ENCODE assay signal across 19 cellular contexts in genomic region chr11:106400949-106401545, GRCh38.
DNase-seq lines count a peak whose midpoint lies in the region; ATAC-seq and TF ChIP-seq lines count a peak whose summit lies in the region.
"Had no signal": no experiment of that assay in that cellular context is flagged by ENCODE, and none has a peak within 500 bp of the region (broad histone marks: within the 10 kb centered on the region; RNA-seq: fewer than 3 reads in every experiment).

No MANE protein-coding gene starts in this region.

- H3K36me3 ChIP-seq in Panc1 (ENCODE audit: control insufficient read depth, insufficient read depth, low read length) (no peaks in the 10 kb centered on the region), mesenchymal stem cell (ENCODE audit: control insufficient read depth in 1 of 2, insufficient read depth in 2 of 2, low read depth in 1 of 2, low read length in 2 of 2) (no peaks in the 10 kb centered on the region), PC-3 (ENCODE audit: low read depth, low read length) (peaks cover 7% of the 10 kb centered on the region; the same call in 1 of the 2 replicates)

- no peaks in the 10 kb centered on the region for H3K27me3 Mint-ChIP-seq in chondrocyte (ENCODE audit: low read depth)
- H3K27me3 Mint-ChIP-seq: CD8-positive, alpha-beta memory T cell had no signal

- BruUV-seq in Panc1 (replicated peaks; lab: Mats Ljungman, UMichigan) (no TSS peak), PC-3 (replicated peaks; lab: Mats Ljungman, UMichigan) (no TSS peak)

- TF ChIP-seq CTCF in AG10803 (conservative IDR thresholded peaks at IDR 0.05; ENCODE audit: low read length) (no peak), Panc1 (IDR thresholded peaks at IDR 0.05) (no peak), PC-3 (conservative IDR thresholded peaks at IDR 0.05; ENCODE audit: low read depth, low read length) (no peak), chondrocyte (IDR thresholded peaks at IDR 0.05) (no peak)

- no peak overlapping the region for H2BK5ac ChIP-seq in mesenchymal stem cell (ENCODE audit: low read depth, low read length, poor library complexity, severe bottlenecking)

- no peaks in the 10 kb centered on the region for H3K36me3 Mint-ChIP-seq in chondrocyte (ENCODE audit: low read depth)
- H3K36me3 Mint-ChIP-seq: CD8-positive, alpha-beta memory T cell had no signal

- H3K23ac ChIP-seq in mesenchymal stem cell (ENCODE audit: low read length in 2 of 2), result no peak overlapping the region

- ATAC-seq in Panc1, result no peak
- ATAC-seq in PC-3, result no peak

- H2BK15ac ChIP-seq in mesenchymal stem cell (ENCODE audit: low read depth, poor library complexity, severe bottlenecking), result no peak overlapping the region

- in situ Hi-C loops in Panc1 (cut with HindIII; ENCODE audit: low pct_unique_long_range_greater_than_20kb, low sequenced_read_pairs), result no loop called here

- H2BK120ac ChIP-seq in mesenchymal stem cell (ENCODE audit: low read depth, low read length), result no peak overlapping the region

- no peaks in the 10 kb centered on the region for H4K20me1 ChIP-seq in PC-3 (ENCODE audit: low read length)

- no peak overlapping the region for H3K18ac ChIP-seq in mesenchymal stem cell (ENCODE audit: low read depth in 1 of 2, low read length in 2 of 2)

- H3K4me2 ChIP-seq in mesenchymal stem cell (ENCODE audit: low read length, poor library complexity, severe bottlenecking), result no peak overlapping the region
- H3K4me2 ChIP-seq in PC-3 (ENCODE audit: low read length), result no peak overlapping the region

- peak overlapping the region; percentile 3; the same call in 1 of the 2 replicates for H3K27ac ChIP-seq in Panc1 (ENCODE audit: low read length)
- no peak overlapping the region for H3K27ac ChIP-seq in mesenchymal stem cell (ENCODE audit: low read length, poor library complexity, severe bottlenecking)
- H3K27ac ChIP-seq in PC-3 (ENCODE audit: low read length), result no peak overlapping the region
- H3K27ac ChIP-seq: SK-N-MC had no signal

- H3K4me3 Mint-ChIP-seq in chondrocyte (ENCODE audit: unreplicated experiment), result no peak overlapping the region
- H3K4me3 Mint-ChIP-seq: CD8-positive, alpha-beta memory T cell; H9 had no signal

- H3K9ac ChIP-seq in mesenchymal stem cell (ENCODE audit: low read length) (peak overlapping the region; percentile 40), PC-3 (ENCODE audit: low read length) (no peak overlapping the region)

- H2BK12ac ChIP-seq in mesenchymal stem cell (ENCODE audit: low read length in 2 of 2), result no peak overlapping the region

- no peak overlapping the region for H4K8ac ChIP-seq in mesenchymal stem cell (ENCODE audit: low read length)

- H3K14ac ChIP-seq in mesenchymal stem cell (ENCODE audit: low read length in 2 of 2), result no peak overlapping the region

- no peaks in the 10 kb centered on the region for H3K27me3 ChIP-seq in Panc1 (ENCODE audit: control insufficient read depth, insufficient read depth, low read length)
- no peaks in the 10 kb centered on the region for H3K27me3 ChIP-seq in mesenchymal stem cell (ENCODE audit: control insufficient read depth in 1 of 2, insufficient read depth in 1 of 2, low read length in 2 of 2)
- no peaks in the 10 kb centered on the region for H3K27me3 ChIP-seq in PC-3 (ENCODE audit: low read length)

- no peaks in the 10 kb centered on the region for H3K79me1 ChIP-seq in mesenchymal stem cell (replicated peaks; ENCODE audit: low read length, poor library complexity, severe bottlenecking)

- 79% methylated on average over 5 of the region's 5 CpGs for WGBS in mesenchymal stem cell

- H3K27ac Mint-ChIP-seq in chondrocyte (ENCODE audit: unreplicated experiment), result no peak overlapping the region
- H3K27ac Mint-ChIP-seq: CD8-positive, alpha-beta memory T cell; H9 had no signal

- CTCF ChIA-PET in Panc1 (lab: Charles Lee) (no interaction called here), PC-3 (lab: Charles Lee) (no interaction called here)

- peaks cover 40% of the 10 kb centered on the region for H3K4me1 Mint-ChIP-seq in chondrocyte (ENCODE audit: low read depth)
- H3K4me1 Mint-ChIP-seq: CD8-positive, alpha-beta memory T cell had no signal

- no peaks in the 10 kb centered on the region for H3K79me2 ChIP-seq in PC-3 (ENCODE audit: low read length)

- peaks cover 3% of the 10 kb centered on the region for H3K9me3 Mint-ChIP-seq in chondrocyte (ENCODE audit: low read depth)

- intact Hi-C loops in Panc1 (cut with micrococcal nuclease; ENCODE audit: unreplicated experiment), result no loop called here
- intact Hi-C loops in PC-3 (cut with micrococcal nuclease), result no loop called here

- H2AFZ ChIP-seq in mesenchymal stem cell (ENCODE audit: low read depth, low read length) (no peak overlapping the region), PC-3 (ENCODE audit: low read length) (no peak overlapping the region)

- POLR2A ChIA-PET in Panc1 (lab: Charles Lee) (no interaction called here), PC-3 (lab: Charles Lee; ENCODE audit: unreplicated experiment) (no interaction called here)

- H3K4me3 ChIP-seq in AG10803 (ENCODE audit: low read length) (no peak overlapping the region), Panc1 (ENCODE audit: low read depth in 2 of 2, low read length in 2 of 2) (no peak overlapping the region), mesenchymal stem cell (ENCODE audit: insufficient read depth in 1 of 2, low read depth in 1 of 2, low read length in 2 of 2) (no peak overlapping the region), PC-3 (ENCODE audit: low read length) (no peak overlapping the region)
- H3K4me3 ChIP-seq: SK-N-MC had no signal

- peaks cover 17% of the 10 kb centered on the region for H3K9me3 ChIP-seq in Panc1 (ENCODE audit: control insufficient read depth, insufficient read depth, low read depth, low read length)
- no peaks in the 10 kb centered on the region for H3K9me3 ChIP-seq in mesenchymal stem cell (ENCODE audit: control insufficient read depth, low read length)
- H3K9me3 ChIP-seq in PC-3 (ENCODE audit: low read length), result peaks cover 8% of the 10 kb centered on the region

- H3K4me1 ChIP-seq in Panc1 (ENCODE audit: control insufficient read depth, insufficient read depth, low read length) (peaks cover 5% of the 10 kb centered on the region), mesenchymal stem cell (ENCODE audit: control insufficient read depth, insufficient read depth, low read depth, low read length) (peaks cover 5% of the 10 kb centered on the region), PC-3 (ENCODE audit: insufficient read depth, low read length) (peaks cover 41% of the 10 kb centered on the region)

- H3K4ac ChIP-seq in mesenchymal stem cell (ENCODE audit: low read depth in 1 of 2, low read length in 2 of 2), result no peak overlapping the region

- H2AK5ac ChIP-seq in mesenchymal stem cell (ENCODE audit: low read length, severe bottlenecking), result peak overlapping the region; percentile 27

- H4K91ac ChIP-seq in mesenchymal stem cell (ENCODE audit: low read length), result no peak overlapping the region

- H3K9me2 ChIP-seq in PC-3 (replicated peaks; ENCODE audit: low read length), result no peaks in the 10 kb centered on the region

- peaks cover 16% of the 10 kb centered on the region for H3F3A ChIP-seq in PC-3 (ENCODE audit: low read length, unreplicated experiment)

- DNase-seq in AG10803 (ENCODE audit: low read depth), result peak; percentile 31
- no peak for DNase-seq in Panc1 (ENCODE audit: low read depth, low spot score)
- DNase-seq in dedifferentiated amniotic fluid mesenchymal stem cell (ENCODE audit: extremely low spot score), result peak; percentile 45
- no peak for DNase-seq in mesenchymal stem cell
- no peak for DNase-seq in DMS79 treated with DMSO at 0.1 percent for 48 hours (lab: John Stamatoyannopoulos, UW)
- no peak for DNase-seq in RPMI8226
- no peak for DNase-seq in PC-3
- DNase-seq in chondrocyte (ENCODE audit: low spot score), result no peak
- DNase-seq: C1 segment of cervical spinal cord; CD8-positive, alpha-beta memory T cell; DMS79; GDM1; H9; NCI-H1092 treated with DMSO at 0.1 percent for 48 hours; NCI-H146; NCI-H2029 treated with DMSO at 0.1 percent for 48 hours; NCI-H2171 treated with DMSO at 0.1 percent for 48 hours; SHP77 had no signal

Comparison
In these comparisons a context has a peak if more than half of its experiments do, and no peak if none do; other contexts are left out.
1. DNase-seq: peak in AG10803 (single experiment) and dedifferentiated amniotic fluid mesenchymal stem cell (single experiment); none in Panc1 (single experiment), mesenchymal stem cell (single experiment), DMS79 treated with DMSO at 0.1 percent for 48 hours (single experiment), RPMI8226 (single experiment), PC-3 (single experiment) and chondrocyte (single experiment).